In the genomic region with DNA sequence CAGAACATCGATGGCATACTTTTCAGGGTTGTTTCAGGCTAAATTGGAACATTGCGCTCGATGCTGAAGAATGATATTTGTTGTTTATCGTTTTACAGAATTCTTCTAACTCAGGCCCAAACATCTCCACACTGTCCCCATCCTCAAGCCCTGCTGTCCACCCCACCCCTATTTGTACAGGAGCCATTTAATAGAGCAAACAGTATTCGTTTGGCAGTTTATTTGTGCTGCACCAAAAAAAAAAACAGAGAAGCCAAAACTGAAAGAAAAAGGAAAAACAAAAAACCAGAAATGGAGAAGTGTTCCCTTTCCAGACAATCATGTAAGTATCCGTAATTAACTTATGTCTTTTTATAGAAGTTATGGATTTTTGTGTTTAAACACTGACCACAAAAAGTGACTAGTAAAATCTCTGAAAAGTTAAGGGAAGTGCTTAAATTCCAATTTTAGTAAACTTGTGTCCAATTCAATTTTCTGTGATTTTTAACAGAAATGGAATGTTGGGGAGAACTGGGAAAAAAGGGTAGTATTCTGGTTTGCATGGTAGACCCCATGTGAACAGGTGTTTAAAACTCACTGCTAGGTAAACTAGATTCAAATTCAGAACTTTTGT, we compare ENCODE assay signal across 11 cellular contexts.
"Had no signal": no experiment of that assay in that cellular context is flagged by ENCODE, and none has a peak within 500 bp of the region (broad histone marks: within the 10 kb centered on the region; RNA-seq: fewer than 3 reads in every experiment).

No MANE protein-coding gene starts in this region.

- ATAC-seq: pancreas had no signal

- H3K9me3 Mint-ChIP-seq: nephron progenitor cell had no signal

- H3K4me3 Mint-ChIP-seq: activated naive CD8-positive, alpha-beta T cell; nephron progenitor cell had no signal

- H3K36me3 Mint-ChIP-seq: activated naive CD8-positive, alpha-beta T cell had no signal

- H3K36me3 ChIP-seq: breast epithelium, pancreas, thyroid gland, uterus had no signal

- DNase-seq: activated gamma-delta T cell, hippocampal formation, kidney glomerular epithelial cell, nephron progenitor cell, pancreas, retina, thyroid gland, uterus had no signal

- H3K27ac Mint-ChIP-seq: activated naive CD8-positive, alpha-beta T cell; nephron progenitor cell had no signal

- H3K4me3 ChIP-seq: breast epithelium, pancreas, skin epidermis, thyroid gland, uterus had no signal

- H3K27me3 Mint-ChIP-seq: activated naive CD8-positive, alpha-beta T cell had no signal

- H3K27me3 ChIP-seq: breast epithelium, pancreas, thyroid gland, uterus had no signal

- H3K4me1 Mint-ChIP-seq: nephron progenitor cell had no signal

- H3K4me1 ChIP-seq: breast epithelium, pancreas, thyroid gland, uterus had no signal

- H3K27ac ChIP-seq: breast epithelium, pancreas, skin epidermis, thyroid gland, uterus had no signal

- H3K9me3 ChIP-seq: breast epithelium, pancreas, thyroid gland, uterus had no signal
